23 cellular contexts compared by ENCODE assay signal in the genomic region with DNA sequence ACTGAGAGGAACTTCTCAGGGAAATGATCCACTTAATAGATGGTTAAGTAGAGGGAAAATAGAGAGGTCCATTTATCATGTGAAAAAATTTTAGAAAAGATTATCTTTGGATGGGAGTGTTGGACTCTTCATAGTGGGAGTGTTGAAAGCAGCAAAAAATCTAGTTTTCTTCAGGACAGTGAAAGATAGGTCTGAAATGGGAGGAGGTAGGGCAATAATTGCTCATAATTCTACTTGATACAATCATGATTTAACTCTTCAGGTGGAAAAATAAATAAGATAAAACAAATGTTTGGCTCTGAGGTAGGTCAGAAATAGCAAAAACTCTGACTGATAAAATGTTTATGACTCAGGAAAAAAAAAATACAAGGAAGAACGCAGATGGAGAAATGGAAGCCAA.
DNase-seq lines count a peak whose midpoint lies in the region; ATAC-seq, FAIRE-seq and TF ChIP-seq lines count a peak whose summit lies in the region.
"Had no signal": no experiment of that assay in that cellular context is flagged by ENCODE, and none has a peak within 500 bp of the region (broad histone marks: within the 10 kb centered on the region; RNA-seq: fewer than 3 reads in every experiment).

No MANE protein-coding gene starts in this region.

- no peaks in the 10 kb centered on the region for H3K9me3 Mint-ChIP-seq in MCF 10A (ENCODE audit: unreplicated experiment)
- H3K9me3 Mint-ChIP-seq: activated naive CD8-positive, alpha-beta T cell treated with anti-CD3 and anti-CD28 coated beads for 36 hours; activated T-helper 2 cell treated with anti-CD3 and anti-CD28 coated beads, Interferon-gamma antibody, Interleukin-2, Interleukin-4, amounts not matched to agents 10 μg/mL and 5 μg/mL and 100 μg/mL, durations not matched to agents 14 hours and 24 hours and 36 hours; IgD-negative memory B cell; T-cell had no signal

- dilution Hi-C loops in mammary epithelial cell (cut with HindIII; ENCODE audit: low sequenced_read_pairs): no loop called here

- 100% methylated on average over 1 of the region's 1 CpG for WGBS in mammary epithelial cell (ENCODE audit: low coverage, missing lambda C conversion rate)
- 40 to 55% methylated on average over 1 of the region's 1 CpG for WGBS in gastroesophageal sphincter (ENCODE audit: low coverage in 1 of 2), 2 donors
- WGBS in sigmoid colon, 2 donors: 15 to 58% methylated on average over 1 of the region's 1 CpG
- 59 to 67% methylated on average over 1 of the region's 1 CpG for WGBS in upper lobe of left lung, 2 donors

- no peak overlapping the region for H3K4me3 Mint-ChIP-seq in MCF 10A (ENCODE audit: unreplicated experiment)
- H3K4me3 Mint-ChIP-seq: activated naive CD8-positive, alpha-beta T cell treated with anti-CD3 and anti-CD28 coated beads for 36 hours; IgD-negative memory B cell; T-cell had no signal

- BruUV-seq in MCF 10A (replicated peaks; lab: Mats Ljungman, UMichigan) (no TSS peak), mammary epithelial cell (replicated peaks; lab: Mats Ljungman, UMichigan) (no TSS peak)

- H3K9me3 ChIP-seq in mammary epithelial cell (replicated peaks; ENCODE audit: insufficient read depth, low read length) (no peaks in the 10 kb centered on the region), gastroesophageal sphincter (no peaks in the 10 kb centered on the region), sigmoid colon (no peaks in the 10 kb centered on the region), upper lobe of left lung (no peaks in the 10 kb centered on the region)

- TF ChIP-seq EP300 in gastroesophageal sphincter (IDR thresholded peaks at IDR 0.05): no peak
- TF ChIP-seq EP300 in sigmoid colon (IDR thresholded peaks at IDR 0.05): no peak
- TF ChIP-seq EP300 in upper lobe of left lung (IDR thresholded peaks at IDR 0.05): no peak

- no peaks in the 10 kb centered on the region for H3K27me3 Mint-ChIP-seq in MCF 10A (ENCODE audit: insufficient read depth, unreplicated experiment)

- H3K4me3 ChIP-seq in mammary epithelial cell (replicated peaks in 1 of 3; ENCODE audit: insufficient read depth in 1 of 3, low read depth in 2 of 3, low read length in 3 of 3) (no peak overlapping the region), gastroesophageal sphincter (no peak overlapping the region), sigmoid colon (no peak overlapping the region), upper lobe of left lung (no peak overlapping the region)
- H3K4me3 ChIP-seq: GM12878 had no signal

- POLR2A ChIA-PET in MCF 10A (lab: Yijun Ruan, JAX): no interaction called here

- no peaks in the 10 kb centered on the region for H3K27me3 ChIP-seq in mammary epithelial cell (ENCODE audit: insufficient read depth, low read length)
- no peaks in the 10 kb centered on the region for H3K27me3 ChIP-seq in gastroesophageal sphincter
- H3K27me3 ChIP-seq in sigmoid colon: no peaks in the 10 kb centered on the region
- no peaks in the 10 kb centered on the region for H3K27me3 ChIP-seq in upper lobe of left lung

- no peaks in the 10 kb centered on the region for H3K36me3 ChIP-seq in mammary epithelial cell (ENCODE audit: insufficient read depth, low read length)
- H3K36me3 ChIP-seq in gastroesophageal sphincter: no peaks in the 10 kb centered on the region
- H3K36me3 ChIP-seq in sigmoid colon: no peaks in the 10 kb centered on the region
- no peaks in the 10 kb centered on the region for H3K36me3 ChIP-seq in upper lobe of left lung

- H3K79me2 ChIP-seq in mammary epithelial cell (ENCODE audit: insufficient read depth, low read length): no peaks in the 10 kb centered on the region

- H3K27ac ChIP-seq in mammary epithelial cell (ENCODE audit: insufficient read depth, low read depth, low read length) (no peak overlapping the region), gastroesophageal sphincter (peak overlapping the region; percentile 69 to 93 (median 81)), sigmoid colon (peak overlapping the region; percentile 1 to 82 (median 46)), upper lobe of left lung (peak overlapping the region; percentile 53 to 75 (median 72))
- H3K27ac ChIP-seq: 22Rv1 had no signal

- intact Hi-C loops in MCF 10A (cut with micrococcal nuclease) (loop anchor here (10.0 kb wide), 1 partner anchor 65 kb away; no protein-coding TSS in a partner anchor), mammary epithelial cell (cut with micrococcal nuclease) (loop anchor here (10.0 kb wide), 3 partner anchors 145 to 225 kb away; a partner anchor contains a TSS), sigmoid colon (cut with DNase I) (no loop called here)

- no peaks in the 10 kb centered on the region for H4K20me1 ChIP-seq in mammary epithelial cell (ENCODE audit: insufficient read depth, low read length)

- peak overlapping the region; percentile 80 for H3K27ac Mint-ChIP-seq in MCF 10A (ENCODE audit: low read depth, unreplicated experiment)
- H3K27ac Mint-ChIP-seq: activated naive CD8-positive, alpha-beta T cell treated with anti-CD3 and anti-CD28 coated beads for 36 hours; activated T-helper 2 cell treated with anti-CD3 and anti-CD28 coated beads, Interferon-gamma antibody, Interleukin-2, Interleukin-4, amounts not matched to agents 10 μg/mL and 5 μg/mL and 100 μg/mL, durations not matched to agents 14 hours and 24 hours and 36 hours; IgD-negative memory B cell; T-cell had no signal

- FAIRE-seq in GM19239 (lab: Jason Lieb, UNC): no peak
- FAIRE-seq: GM12878, H1 had no signal

- no peak overlapping the region for H2AFZ ChIP-seq in mammary epithelial cell (ENCODE audit: low read depth, low read length)

- H3K36me3 Mint-ChIP-seq in MCF 10A (ENCODE audit: insufficient read depth, unreplicated experiment): no peaks in the 10 kb centered on the region
- H3K36me3 Mint-ChIP-seq: activated naive CD8-positive, alpha-beta T cell treated with anti-CD3 and anti-CD28 coated beads for 36 hours; IgD-negative memory B cell; T-cell had no signal

- H3K4me2 ChIP-seq in mammary epithelial cell (ENCODE audit: insufficient read depth, low read depth, low read length): no peak overlapping the region

- TF ChIP-seq POLR2A in gastroesophageal sphincter (IDR thresholded peaks at IDR 0.05) (no peak), sigmoid colon (IDR thresholded peaks at IDR 0.05) (no peak), upper lobe of left lung (IDR thresholded peaks at IDR 0.05) (no peak)

- DNase-seq in MCF 10A (ENCODE audit: unreplicated experiment) (no peak), mammary epithelial cell (no peak), sigmoid colon (no peak), upper lobe of left lung (no peak), Ammon's horn (ENCODE audit: low spot score) (no peak), GM19239 (ENCODE audit: insufficient read length, low spot score) (no peak)
- DNase-seq: activated CD4-positive, alpha-beta T cell treated with anti-CD3 and anti-CD28 coated beads for 4 hours; activated naive CD8-positive, alpha-beta T cell treated with anti-CD3 and anti-CD28 coated beads for 36 hours; AML-193; DMS79; NCI-H1417; NCI-H2107; NCI-H69; SHP77 treated with DMSO at 0.1 percent for 48 hours; T-cell had no signal

- H3K4me1 Mint-ChIP-seq in MCF 10A (ENCODE audit: insufficient read depth, unreplicated experiment): peaks cover 22% of the 10 kb centered on the region
- H3K4me1 Mint-ChIP-seq: activated naive CD8-positive, alpha-beta T cell treated with anti-CD3 and anti-CD28 coated beads for 36 hours; IgD-negative memory B cell; T-cell had no signal

- peaks cover 3% of the 10 kb centered on the region for H3K4me1 ChIP-seq in mammary epithelial cell (ENCODE audit: insufficient read depth, low read length)
- H3K4me1 ChIP-seq in gastroesophageal sphincter: peaks cover 15 to 67% (median 23%) of the 10 kb centered on the region in 3 donors
- H3K4me1 ChIP-seq in sigmoid colon: peaks cover 0 to 29% (median 19%) of the 10 kb centered on the region in 4 donors
- H3K4me1 ChIP-seq in upper lobe of left lung: peaks cover 6 to 20% (median 11%) of the 10 kb centered on the region in 4 donors

- ATAC-seq in gastroesophageal sphincter: no peak
- ATAC-seq in upper lobe of left lung (ENCODE audit: low FRiP score in 2 of 2): no peak
- no peak for ATAC-seq in GM21619 (IDR thresholded peaks at IDR 0.05; ENCODE audit: unreplicated experiment)
- ATAC-seq: esophagus mucosa, GM12878, T-cell had no signal

- CTCF ChIA-PET in MCF 10A (lab: Yijun Ruan, JAX): interaction anchor here (0.7 kb wide), 1 partner anchor 61 kb away, joined by 4 read pairs; no protein-coding TSS in a partner anchor
- CTCF ChIA-PET in mammary epithelial cell (lab: Charles Lee; ENCODE audit: low non-redundant PET): no interaction called here

- in situ Hi-C loops in mammary epithelial cell (cut with MboI; ENCODE audit: low sequenced_read_pairs in 2 of 2): no loop called here

- no peak for TF ChIP-seq CTCF in MCF 10A (IDR thresholded peaks at IDR 0.05; ENCODE audit: unreplicated experiment)
- no peak for TF ChIP-seq CTCF in mammary epithelial cell (conservative IDR thresholded peaks at IDR 0.05 in 1 of 2, IDR thresholded peaks at IDR 0.05 in 1 of 2; ENCODE audit: extremely low read depth in 1 of 2, insufficient read depth in 1 of 2, low read depth in 1 of 2, low read length in 2 of 2)
- no peak for TF ChIP-seq CTCF in gastroesophageal sphincter (IDR thresholded peaks at IDR 0.05)
- TF ChIP-seq CTCF in sigmoid colon (IDR thresholded peaks at IDR 0.05): no peak
- no peak for TF ChIP-seq CTCF in upper lobe of left lung (IDR thresholded peaks at IDR 0.05)

- H3K9ac ChIP-seq in mammary epithelial cell (ENCODE audit: insufficient read depth, low read length): no peak overlapping the region
